1 cellular context compared by ENCODE assay signal in genomic region chr19:44955500-44956439, GRCh38.
TF ChIP-seq lines count a peak whose summit lies in the region.

No MANE protein-coding gene starts in this region.

TF ChIP-seq in GM23338, 12 proteins besides CTCF, POLR2A, EP300 and RAD21 (continued from another document):
- TF ChIP-seq ZNF462 (CRISPR knock-in tag; IDR thresholded peaks at IDR 0.05), result no peak
- TF ChIP-seq EZH2 (IDR thresholded peaks at IDR 0.05; ENCODE audit: low read depth, unreplicated experiment), result no peak
- no peak for TF ChIP-seq POLR2AphosphoS5 (IDR thresholded peaks at IDR 0.05; ENCODE audit: low read depth)
- no peak for TF ChIP-seq EZH2phosphoT487 (IDR thresholded peaks at IDR 0.05; ENCODE audit: unreplicated experiment)
- TF ChIP-seq CREB1 (CRISPR knock-in tag; IDR thresholded peaks at IDR 0.05; ENCODE audit: low read depth), result no peak
